1 cellular context compared by ENCODE assay signal in the genomic region with DNA sequence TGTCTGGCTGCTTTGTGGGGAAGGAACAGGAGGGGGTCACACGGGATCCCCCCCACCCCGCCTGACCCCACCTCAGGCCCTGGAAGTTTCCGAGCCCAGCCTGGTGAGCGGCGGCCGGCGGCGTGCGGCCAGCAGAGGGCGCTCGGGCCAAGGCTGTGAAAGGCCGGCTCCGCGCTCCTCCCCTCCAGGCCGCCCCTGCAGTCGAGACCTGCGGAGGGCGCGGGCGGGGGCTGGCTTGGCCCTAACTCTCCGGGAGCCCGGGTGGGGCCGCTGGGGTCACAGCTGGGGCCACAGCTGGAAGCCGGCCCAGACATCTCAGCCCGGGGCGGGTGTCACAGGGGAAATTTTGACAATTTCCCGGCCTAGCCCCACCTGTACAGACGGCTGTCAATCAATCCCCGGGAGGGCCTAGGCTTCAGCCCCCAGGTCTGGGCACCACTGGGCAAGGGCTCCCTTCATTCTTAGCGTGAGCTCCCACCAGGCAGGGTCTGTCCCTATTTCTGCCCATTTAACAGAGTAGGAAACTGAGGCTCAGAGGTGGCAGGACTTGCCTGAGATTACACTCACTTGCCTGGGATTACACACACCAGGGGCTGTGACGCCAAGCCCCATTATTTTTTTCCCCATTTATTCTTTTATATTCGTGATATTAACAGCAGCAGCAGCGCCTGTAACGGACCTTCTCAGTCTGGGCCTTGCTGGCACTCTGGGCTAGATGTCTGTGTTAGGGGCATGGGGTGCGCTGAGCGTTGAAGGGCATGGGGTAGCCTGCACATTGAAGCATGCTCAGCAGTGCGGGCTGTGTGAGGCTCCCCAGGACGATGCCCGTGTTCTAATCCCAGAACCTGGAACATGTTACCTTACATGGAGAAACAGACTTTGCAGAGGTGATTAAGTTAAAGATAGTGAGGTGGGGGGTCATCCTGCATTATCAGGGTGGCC.
TF ChIP-seq lines count a peak whose summit lies in the region.

No MANE protein-coding gene starts in this region.

TF ChIP-seq in K562, 482 proteins besides CTCF, POLR2A, EP300 and RAD21 (continued from another document and continues in another):
- TF ChIP-seq, protein P1, sequence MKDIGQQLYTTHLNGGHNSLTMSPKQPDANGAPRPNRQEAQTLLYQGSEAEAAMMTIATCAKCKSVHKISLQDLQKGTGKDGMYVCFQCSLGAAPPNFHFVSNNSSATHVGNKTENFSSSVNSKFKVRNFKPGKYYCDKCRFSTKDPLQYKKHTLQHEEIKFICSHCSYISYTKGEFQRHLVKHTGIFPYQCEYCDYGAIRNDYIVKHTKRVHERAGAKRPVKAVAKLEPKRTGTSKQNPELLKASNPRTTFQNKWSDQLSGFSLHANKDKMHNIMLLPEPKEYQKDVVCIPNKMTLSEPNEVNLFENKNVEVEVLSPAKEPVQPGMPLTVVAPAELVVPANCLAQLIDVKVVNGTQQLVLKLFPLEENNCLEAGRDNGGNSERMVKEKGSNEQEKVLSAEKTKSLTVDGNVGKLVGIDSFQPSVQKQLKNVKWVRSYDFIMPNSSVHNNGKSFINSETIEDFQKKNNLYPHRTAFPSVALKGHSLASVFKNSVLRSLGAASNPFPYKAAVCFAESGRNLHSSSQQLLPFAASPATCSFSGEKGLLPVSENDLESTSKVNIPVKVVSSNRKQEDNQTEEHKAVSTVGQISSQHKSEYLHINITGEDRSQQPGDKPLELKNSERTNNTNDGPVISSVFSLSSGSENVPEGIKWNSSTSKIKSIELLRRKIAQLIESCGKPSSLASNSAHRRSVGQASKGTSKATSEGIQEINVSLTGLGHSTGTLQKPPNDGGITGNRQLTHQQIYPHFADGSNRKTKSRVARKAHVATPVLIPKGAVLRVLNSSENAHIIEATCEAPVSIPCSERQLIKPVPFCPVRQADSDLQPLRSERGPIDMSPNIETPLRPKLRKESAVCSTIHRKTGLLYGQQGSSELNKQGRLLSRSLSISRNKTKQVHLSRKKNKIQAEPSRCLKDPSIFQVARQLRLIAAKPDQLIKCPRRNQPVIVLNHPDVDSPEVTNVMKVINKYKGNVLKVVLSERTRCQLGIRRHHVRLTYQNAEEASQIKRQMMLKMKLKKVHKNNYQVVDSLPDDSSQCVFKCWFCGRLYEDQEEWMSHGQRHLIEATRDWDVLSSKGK (CRISPR knock-in tag; IDR thresholded peaks at IDR 0.05): no peak
- TF ChIP-seq MCM5 (IDR thresholded peaks at IDR 0.05; ENCODE audit: low read depth): no peak
- TF ChIP-seq BCOR (IDR thresholded peaks at IDR 0.05): peak; percentile 15; the same call in 1 of the 2 replicates
- TF ChIP-seq SMAD1 (IDR thresholded peaks at IDR 0.05; ENCODE audit: low read depth, low read length, partially characterized antibody): no peak
- TF ChIP-seq SMAD4 (CRISPR knock-in tag; conservative IDR thresholded peaks at IDR 0.05): no peak
- TF ChIP-seq ZNF764 (CRISPR knock-in tag; IDR thresholded peaks at IDR 0.05; ENCODE audit: low read depth): no peak
- TF ChIP-seq, protein P2, sequence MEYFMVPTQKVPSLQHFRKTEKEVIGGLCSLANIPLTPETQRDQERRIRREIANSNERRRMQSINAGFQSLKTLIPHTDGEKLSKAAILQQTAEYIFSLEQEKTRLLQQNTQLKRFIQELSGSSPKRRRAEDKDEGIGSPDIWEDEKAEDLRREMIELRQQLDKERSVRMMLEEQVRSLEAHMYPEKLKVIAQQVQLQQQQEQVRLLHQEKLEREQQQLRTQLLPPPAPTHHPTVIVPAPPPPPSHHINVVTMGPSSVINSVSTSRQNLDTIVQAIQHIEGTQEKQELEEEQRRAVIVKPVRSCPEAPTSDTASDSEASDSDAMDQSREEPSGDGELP (CRISPR knock-in tag; IDR thresholded peaks at IDR 0.05; ENCODE audit: borderline replicate concordance): peak; percentile 66
- TF ChIP-seq RCOR1 (IDR thresholded peaks at IDR 0.05; ENCODE audit: borderline replicate concordance in 1 of 2, low read depth in 2 of 2, low read length in 2 of 2): 0 out of 4 replicates have a peak, but pooled peaks of 1 of the 2 experiments have one; percentile 15
- TF ChIP-seq, protein P3, sequence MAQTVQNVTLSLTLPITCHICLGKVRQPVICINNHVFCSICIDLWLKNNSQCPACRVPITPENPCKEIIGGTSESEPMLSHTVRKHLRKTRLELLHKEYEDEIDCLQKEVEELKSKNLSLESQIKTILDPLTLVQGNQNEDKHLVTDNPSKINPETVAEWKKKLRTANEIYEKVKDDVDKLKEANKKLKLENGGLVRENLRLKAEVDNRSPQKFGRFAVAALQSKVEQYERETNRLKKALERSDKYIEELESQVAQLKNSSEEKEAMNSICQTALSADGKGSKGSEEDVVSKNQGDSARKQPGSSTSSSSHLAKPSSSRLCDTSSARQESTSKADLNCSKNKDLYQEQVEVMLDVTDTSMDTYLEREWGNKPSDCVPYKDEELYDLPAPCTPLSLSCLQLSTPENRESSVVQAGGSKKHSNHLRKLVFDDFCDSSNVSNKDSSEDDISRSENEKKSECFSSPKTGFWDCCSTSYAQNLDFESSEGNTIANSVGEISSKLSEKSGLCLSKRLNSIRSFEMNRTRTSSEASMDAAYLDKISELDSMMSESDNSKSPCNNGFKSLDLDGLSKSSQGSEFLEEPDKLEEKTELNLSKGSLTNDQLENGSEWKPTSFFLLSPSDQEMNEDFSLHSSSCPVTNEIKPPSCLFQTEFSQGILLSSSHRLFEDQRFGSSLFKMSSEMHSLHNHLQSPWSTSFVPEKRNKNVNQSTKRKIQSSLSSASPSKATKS (CRISPR knock-in tag; IDR thresholded peaks at IDR 0.05): no peak
- no peak for TF ChIP-seq PYGO2 (tag; IDR thresholded peaks at IDR 0.05)
- TF ChIP-seq ZNF644 (tag; IDR thresholded peaks at IDR 0.05; ENCODE audit: low read depth): no peak
- no peak for TF ChIP-seq CCNT2 (IDR thresholded peaks at IDR 0.05; ENCODE audit: borderline replicate concordance, extremely low read depth, insufficient read length, low read depth, low read length)
- TF ChIP-seq, protein P4, sequence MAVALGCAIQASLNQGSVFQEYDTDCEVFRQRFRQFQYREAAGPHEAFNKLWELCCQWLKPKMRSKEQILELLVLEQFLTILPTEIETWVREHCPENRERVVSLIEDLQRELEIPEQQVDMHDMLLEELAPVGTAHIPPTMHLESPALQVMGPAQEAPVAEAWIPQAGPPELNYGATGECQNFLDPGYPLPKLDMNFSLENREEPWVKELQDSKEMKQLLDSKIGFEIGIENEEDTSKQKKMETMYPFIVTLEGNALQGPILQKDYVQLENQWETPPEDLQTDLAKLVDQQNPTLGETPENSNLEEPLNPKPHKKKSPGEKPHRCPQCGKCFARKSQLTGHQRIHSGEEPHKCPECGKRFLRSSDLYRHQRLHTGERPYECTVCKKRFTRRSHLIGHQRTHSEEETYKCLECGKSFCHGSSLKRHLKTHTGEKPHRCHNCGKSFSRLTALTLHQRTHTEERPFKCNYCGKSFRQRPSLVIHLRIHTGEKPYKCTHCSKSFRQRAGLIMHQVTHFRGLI (CRISPR knock-in tag; IDR thresholded peaks at IDR 0.05): no peak
- no peak for TF ChIP-seq SMARCB1 (IDR thresholded peaks at IDR 0.05; ENCODE audit: insufficient read length, low read depth)
- TF ChIP-seq ZNF551 (CRISPR knock-in tag; IDR thresholded peaks at IDR 0.05): no peak
- TF ChIP-seq ZFPM2 (CRISPR knock-in tag; IDR thresholded peaks at IDR 0.05): no peak
- TF ChIP-seq HCFC1 (IDR thresholded peaks at IDR 0.05; ENCODE audit: low read depth, low read length): no peak
- TF ChIP-seq ZFP30 (CRISPR knock-in tag; IDR thresholded peaks at IDR 0.05; ENCODE audit: borderline replicate concordance): no peak
- TF ChIP-seq RBM17 (IDR thresholded peaks at IDR 0.05; ENCODE audit: borderline replicate concordance, low read depth, low read length): no peak
- TF ChIP-seq ZNF695 (CRISPR knock-in tag; IDR thresholded peaks at IDR 0.05): no peak
- TF ChIP-seq, protein P5, sequence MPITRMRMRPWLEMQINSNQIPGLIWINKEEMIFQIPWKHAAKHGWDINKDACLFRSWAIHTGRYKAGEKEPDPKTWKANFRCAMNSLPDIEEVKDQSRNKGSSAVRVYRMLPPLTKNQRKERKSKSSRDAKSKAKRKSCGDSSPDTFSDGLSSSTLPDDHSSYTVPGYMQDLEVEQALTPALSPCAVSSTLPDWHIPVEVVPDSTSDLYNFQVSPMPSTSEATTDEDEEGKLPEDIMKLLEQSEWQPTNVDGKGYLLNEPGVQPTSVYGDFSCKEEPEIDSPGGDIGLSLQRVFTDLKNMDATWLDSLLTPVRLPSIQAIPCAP (CRISPR knock-in tag; IDR thresholded peaks at IDR 0.05; ENCODE audit: borderline replicate concordance): no peak
- no peak for TF ChIP-seq RBM14 (IDR thresholded peaks at IDR 0.05; ENCODE audit: borderline replicate concordance, insufficient read depth, low read depth, low read length)
- TF ChIP-seq KAT8 (IDR thresholded peaks at IDR 0.05; ENCODE audit: low read depth): no peak
- TF ChIP-seq ZNF133 (CRISPR knock-in tag; IDR thresholded peaks at IDR 0.05): no peak
- no peak for TF ChIP-seq TOE1 (IDR thresholded peaks at IDR 0.05; ENCODE audit: borderline replicate concordance)
- no peak for TF ChIP-seq TOE1 (CRISPR knock-in tag; IDR thresholded peaks at IDR 0.05; ENCODE audit: borderline replicate concordance, low read depth)
- TF ChIP-seq, protein P6, sequence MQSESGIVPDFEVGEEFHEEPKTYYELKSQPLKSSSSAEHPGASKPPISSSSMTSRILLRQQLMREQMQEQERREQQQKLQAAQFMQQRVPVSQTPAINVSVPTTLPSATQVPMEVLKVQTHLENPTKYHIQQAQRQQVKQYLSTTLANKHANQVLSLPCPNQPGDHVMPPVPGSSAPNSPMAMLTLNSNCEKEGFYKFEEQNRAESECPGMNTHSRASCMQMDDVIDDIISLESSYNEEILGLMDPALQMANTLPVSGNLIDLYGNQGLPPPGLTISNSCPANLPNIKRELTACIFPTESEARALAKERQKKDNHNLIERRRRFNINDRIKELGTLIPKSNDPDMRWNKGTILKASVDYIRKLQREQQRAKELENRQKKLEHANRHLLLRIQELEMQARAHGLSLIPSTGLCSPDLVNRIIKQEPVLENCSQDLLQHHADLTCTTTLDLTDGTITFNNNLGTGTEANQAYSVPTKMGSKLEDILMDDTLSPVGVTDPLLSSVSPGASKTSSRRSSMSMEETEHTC (IDR thresholded peaks at IDR 0.05): no peak
- TF ChIP-seq ZBTB8A (IDR thresholded peaks at IDR 0.05; ENCODE audit: partially characterized antibody): no peak
- TF ChIP-seq YY1 (IDR thresholded peaks at IDR 0.05; ENCODE audit: borderline replicate concordance in 1 of 3, control insufficient read depth in 1 of 3, extremely low read depth in 1 of 3, insufficient read depth in 3 of 3, insufficient read length in 1 of 3, insufficient replicate concordance in 2 of 3, low read depth in 1 of 3, low read length in 2 of 3): peak in 2 of 3 experiments; percentile 17 to 25
- TF ChIP-seq, protein P7, sequence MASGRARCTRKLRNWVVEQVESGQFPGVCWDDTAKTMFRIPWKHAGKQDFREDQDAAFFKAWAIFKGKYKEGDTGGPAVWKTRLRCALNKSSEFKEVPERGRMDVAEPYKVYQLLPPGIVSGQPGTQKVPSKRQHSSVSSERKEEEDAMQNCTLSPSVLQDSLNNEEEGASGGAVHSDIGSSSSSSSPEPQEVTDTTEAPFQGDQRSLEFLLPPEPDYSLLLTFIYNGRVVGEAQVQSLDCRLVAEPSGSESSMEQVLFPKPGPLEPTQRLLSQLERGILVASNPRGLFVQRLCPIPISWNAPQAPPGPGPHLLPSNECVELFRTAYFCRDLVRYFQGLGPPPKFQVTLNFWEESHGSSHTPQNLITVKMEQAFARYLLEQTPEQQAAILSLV (tag; IDR thresholded peaks at IDR 0.05): no peak
- no peak for TF ChIP-seq FOXJ3 (CRISPR knock-in tag; IDR thresholded peaks at IDR 0.05)
- no peak for TF ChIP-seq NUFIP1 (IDR thresholded peaks at IDR 0.05; ENCODE audit: partially characterized antibody)
- TF ChIP-seq RBM15 (IDR thresholded peaks at IDR 0.05; ENCODE audit: insufficient read depth, low read length): no peak
- TF ChIP-seq, protein P8, sequence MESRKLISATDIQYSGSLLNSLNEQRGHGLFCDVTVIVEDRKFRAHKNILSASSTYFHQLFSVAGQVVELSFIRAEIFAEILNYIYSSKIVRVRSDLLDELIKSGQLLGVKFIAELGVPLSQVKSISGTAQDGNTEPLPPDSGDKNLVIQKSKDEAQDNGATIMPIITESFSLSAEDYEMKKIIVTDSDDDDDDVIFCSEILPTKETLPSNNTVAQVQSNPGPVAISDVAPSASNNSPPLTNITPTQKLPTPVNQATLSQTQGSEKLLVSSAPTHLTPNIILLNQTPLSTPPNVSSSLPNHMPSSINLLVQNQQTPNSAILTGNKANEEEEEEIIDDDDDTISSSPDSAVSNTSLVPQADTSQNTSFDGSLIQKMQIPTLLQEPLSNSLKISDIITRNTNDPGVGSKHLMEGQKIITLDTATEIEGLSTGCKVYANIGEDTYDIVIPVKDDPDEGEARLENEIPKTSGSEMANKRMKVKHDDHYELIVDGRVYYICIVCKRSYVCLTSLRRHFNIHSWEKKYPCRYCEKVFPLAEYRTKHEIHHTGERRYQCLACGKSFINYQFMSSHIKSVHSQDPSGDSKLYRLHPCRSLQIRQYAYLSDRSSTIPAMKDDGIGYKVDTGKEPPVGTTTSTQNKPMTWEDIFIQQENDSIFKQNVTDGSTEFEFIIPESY (CRISPR knock-in tag; IDR thresholded peaks at IDR 0.05): no peak
- TF ChIP-seq, protein P9, sequence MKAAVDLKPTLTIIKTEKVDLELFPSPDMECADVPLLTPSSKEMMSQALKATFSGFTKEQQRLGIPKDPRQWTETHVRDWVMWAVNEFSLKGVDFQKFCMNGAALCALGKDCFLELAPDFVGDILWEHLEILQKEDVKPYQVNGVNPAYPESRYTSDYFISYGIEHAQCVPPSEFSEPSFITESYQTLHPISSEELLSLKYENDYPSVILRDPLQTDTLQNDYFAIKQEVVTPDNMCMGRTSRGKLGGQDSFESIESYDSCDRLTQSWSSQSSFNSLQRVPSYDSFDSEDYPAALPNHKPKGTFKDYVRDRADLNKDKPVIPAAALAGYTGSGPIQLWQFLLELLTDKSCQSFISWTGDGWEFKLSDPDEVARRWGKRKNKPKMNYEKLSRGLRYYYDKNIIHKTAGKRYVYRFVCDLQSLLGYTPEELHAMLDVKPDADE (conservative IDR thresholded peaks at IDR 0.05; ENCODE audit: control insufficient read depth, low read depth, low read length): no peak
- TF ChIP-seq ZNF174 (CRISPR knock-in tag; IDR thresholded peaks at IDR 0.05): no peak
- TF ChIP-seq FUS (optimal IDR thresholded peaks at IDR 0.05; ENCODE audit: low read depth, low read length): no peak
- TF ChIP-seq FOS (IDR thresholded peaks at IDR 0.05; ENCODE audit: extremely low read depth, insufficient read length): no peak
- no peak for TF ChIP-seq CEBPB (tag; IDR thresholded peaks at IDR 0.05)
- TF ChIP-seq SAFB2 (IDR thresholded peaks at IDR 0.05; ENCODE audit: borderline replicate concordance, low read depth, low read length, severe bottlenecking): no peak
